Comparison of ENCODE assay signal across 1 cellular context in genomic region chr20:23358563-23358906, GRCh38.
TF ChIP-seq lines count a peak whose summit lies in the region.

No MANE protein-coding gene starts in this region.

TF ChIP-seq in endothelial cell of umbilical vein, 7 proteins besides CTCF, POLR2A, EP300 and RAD21 (continued from another document):
- TF ChIP-seq FOS (IDR thresholded peaks at IDR 0.05; ENCODE audit: borderline replicate concordance, insufficient read depth, low read length): no peak
- no peak for TF ChIP-seq MYC (IDR thresholded peaks at IDR 0.05; ENCODE audit: low read depth, low read length)
